ENCODE assay signal across 20 cellular contexts in the genomic region with DNA sequence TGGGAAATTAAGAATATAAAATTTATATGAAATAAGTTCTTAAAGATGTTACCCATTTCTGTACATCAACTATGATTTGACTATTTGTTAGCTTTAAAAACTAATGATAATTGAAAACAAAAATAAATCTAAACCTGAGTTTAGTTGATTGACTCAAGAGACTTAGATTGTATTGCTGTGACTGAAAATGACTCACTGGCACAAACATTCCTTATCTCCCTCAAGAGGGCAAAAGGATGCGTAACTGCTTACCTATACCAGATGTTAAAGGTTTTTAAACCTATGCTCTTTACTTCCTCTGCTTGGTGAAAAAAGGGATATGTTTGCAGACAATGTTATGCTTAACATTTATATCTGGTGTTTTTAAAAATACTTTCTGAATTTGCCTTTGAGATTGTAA. TPM values are rescaled to one million over a fixed set of nuclear protein-coding genes. Genes with fewer than 3 reads are reported as not detected.
DNase-seq lines count a peak whose midpoint lies in the region; FAIRE-seq and TF ChIP-seq lines count a peak whose summit lies in the region.
"Had no signal": no experiment of that assay in that cellular context is flagged by ENCODE, and none has a peak within 500 bp of the region (broad histone marks: within the 10 kb centered on the region; RNA-seq: fewer than 3 reads in every experiment).

No MANE protein-coding gene starts in this region.

- H3K27me3 Mint-ChIP-seq in astrocyte (ENCODE audit: low read depth, unreplicated experiment): no peaks in the 10 kb centered on the region

- no peaks in the 10 kb centered on the region for H4K20me1 ChIP-seq in GM23248 (ENCODE audit: insufficient read depth)
- no peaks in the 10 kb centered on the region for H4K20me1 ChIP-seq in astrocyte (ENCODE audit: insufficient read depth, low read length)
- no peaks in the 10 kb centered on the region for H4K20me1 ChIP-seq in hepatocyte (ENCODE audit: insufficient read depth, poor library complexity, severe bottlenecking)

- no peak overlapping the region for H3K9ac ChIP-seq in GM23248
- no peak overlapping the region for H3K9ac ChIP-seq in astrocyte (ENCODE audit: low read length)

- no peak overlapping the region for H3K27ac Mint-ChIP-seq in astrocyte (ENCODE audit: unreplicated experiment)
- H3K27ac Mint-ChIP-seq: endodermal cell had no signal

- DNase-seq in ACHN (peak; percentile 2), GM23248 (peak; percentile 32), astrocyte (ENCODE audit: low read depth) (peak; percentile 28), hepatocyte (ENCODE audit: low spot score) (peak; percentile 5), ovary (no peak), cerebellar nuclear complex (lab: John Stamatoyannopoulos, UW) (no peak), NCI-H1436 (lab: John Stamatoyannopoulos, UW) (no peak)
- DNase-seq in stimulated activated CD4-positive, alpha-beta T cell treated with anti-CD3 and anti-CD28 coated beads, Interleukin-2, amount 100 ng/mL, for 48 hours: no peak
- DNase-seq: activated CD4-positive, alpha-beta T cell treated with anti-CD3 and anti-CD28 coated beads for 48 hours; activated CD8-positive, alpha-beta memory T cell treated with anti-CD3 and anti-CD28 coated beads, Interleukin-2, amount 50 U/mL, for 48 hours; activated gamma-delta T cell; amygdala; COR-L47; endodermal cell; left colon; NCI-H1105 treated with DMSO at 0.1 percent for 48 hours; NCI-H524 had no signal

- no peaks in the 10 kb centered on the region for H3K9me3 Mint-ChIP-seq in astrocyte (ENCODE audit: unreplicated experiment)
- H3K9me3 Mint-ChIP-seq: endodermal cell had no signal

- H3F3A ChIP-seq in GM23248 (ENCODE audit: insufficient read depth): 0 out of 2 replicates have a peak, but pooled peaks cover 4% of the 10 kb centered on the region

- H2AFZ ChIP-seq in GM23248 (no peak overlapping the region), astrocyte (ENCODE audit: low read depth, low read length) (no peak overlapping the region), hepatocyte (no peak overlapping the region)

- peaks cover 34% of the 10 kb centered on the region for H3K36me3 ChIP-seq in GM23248 (ENCODE audit: low read depth)
- H3K36me3 ChIP-seq in astrocyte (ENCODE audit: insufficient read depth, low read length): peaks cover 32% of the 10 kb centered on the region
- peaks cover 2% of the 10 kb centered on the region for H3K36me3 ChIP-seq in hepatocyte (replicated peaks; ENCODE audit: insufficient read depth, low read depth)
- no peaks in the 10 kb centered on the region for H3K36me3 ChIP-seq in ovary

- H3K4me3 ChIP-seq in GM23248 (no peak overlapping the region), astrocyte (ENCODE audit: insufficient read depth, low read depth, low read length) (no peak overlapping the region), hepatocyte (no peak overlapping the region), ovary (no peak overlapping the region)
- H3K4me3 ChIP-seq: suprapubic skin, vagina had no signal

- TF ChIP-seq CTCF in astrocyte (IDR thresholded peaks at IDR 0.05; ENCODE audit: insufficient read depth, low read depth, low read length) (no peak), hepatocyte (IDR thresholded peaks at IDR 0.05; ENCODE audit: poor library complexity) (no peak), ovary (IDR thresholded peaks at IDR 0.05) (no peak)

- H3K4me3 Mint-ChIP-seq in astrocyte (ENCODE audit: unreplicated experiment): no peak overlapping the region
- H3K4me3 Mint-ChIP-seq: endodermal cell had no signal

- H3K79me2 ChIP-seq in GM23248 (ENCODE audit: insufficient read depth) (no peaks in the 10 kb centered on the region), astrocyte (ENCODE audit: insufficient read depth, low read length) (no peaks in the 10 kb centered on the region), hepatocyte (no peaks in the 10 kb centered on the region)

- H3K9me2 ChIP-seq in GM23248 (ENCODE audit: insufficient read depth) (no peaks in the 10 kb centered on the region), hepatocyte (replicated peaks; ENCODE audit: insufficient read depth) (no peaks in the 10 kb centered on the region)

- H3K9me3 ChIP-seq in GM23248 (ENCODE audit: low read depth) (no peaks in the 10 kb centered on the region), astrocyte (ENCODE audit: insufficient read depth, low read depth, low read length) (no peaks in the 10 kb centered on the region), hepatocyte (ENCODE audit: low read depth) (no peaks in the 10 kb centered on the region), ovary (no peaks in the 10 kb centered on the region)
- H3K9me3 ChIP-seq: suprapubic skin, vagina had no signal

- intact Hi-C loops in ovary (cut with DNase I): no loop called here

- H3K4me1 Mint-ChIP-seq in astrocyte (ENCODE audit: low read depth, unreplicated experiment): no peaks in the 10 kb centered on the region
- H3K4me1 Mint-ChIP-seq: endodermal cell had no signal

- in situ Hi-C loops in ACHN (cut with HindIII; ENCODE audit: low pct_ligation_motif_present, low pct_unique_long_range_greater_than_20kb, low sequenced_read_pairs) (no loop called here), GM23248 (cut with MboI) (no loop called here)

- TF ChIP-seq EP300 in ovary (IDR thresholded peaks at IDR 0.05): no peak

- FAIRE-seq in astrocyte (lab: Jason Lieb, UNC): no peak
- FAIRE-seq: H1 had no signal

- no peak for TF ChIP-seq POLR2A in ovary (IDR thresholded peaks at IDR 0.05)

- 72 to 76% methylated on average over 1 of the region's 1 CpG for WGBS in GM23248 (ENCODE audit: low coverage in 1 of 2, low lambda C conversion rate in 2 of 2, missing lambda C conversion rate in 2 of 2), 2 experiments
- WGBS in hepatocyte (ENCODE audit: low lambda C conversion rate, missing lambda C conversion rate): 91% methylated on average over 1 of the region's 1 CpG
- 90 to 99% (median 96%) methylated on average over 1 of the region's 1 CpG for WGBS in ovary, 3 donors

- H3K4me1 ChIP-seq in GM23248 (ENCODE audit: insufficient read depth) (peaks cover 14% of the 10 kb centered on the region), astrocyte (ENCODE audit: insufficient read depth, low read length) (no peaks in the 10 kb centered on the region), hepatocyte (ENCODE audit: insufficient read depth) (no peaks in the 10 kb centered on the region), ovary (ENCODE audit: insufficient read depth) (no peaks in the 10 kb centered on the region)
- H3K4me1 ChIP-seq: suprapubic skin, vagina had no signal

- H3K36me3 Mint-ChIP-seq in astrocyte (ENCODE audit: low read depth, unreplicated experiment): peaks cover 15% of the 10 kb centered on the region

- H3K27me3 ChIP-seq in GM23248 (replicated peaks; ENCODE audit: insufficient read depth) (no peaks in the 10 kb centered on the region), astrocyte (ENCODE audit: insufficient read depth, low read length) (no peaks in the 10 kb centered on the region), hepatocyte (no peaks in the 10 kb centered on the region), ovary (no peaks in the 10 kb centered on the region)
- H3K27me3 ChIP-seq: suprapubic skin, vagina had no signal

- H3K4me2 ChIP-seq in GM23248 (ENCODE audit: unreplicated experiment) (no peak overlapping the region), astrocyte (ENCODE audit: low read length) (no peak overlapping the region), hepatocyte (no peak overlapping the region)

- H3K27ac ChIP-seq in GM23248: no peak overlapping the region
- H3K27ac ChIP-seq in astrocyte (ENCODE audit: low read depth, low read length): no peak overlapping the region
- H3K27ac ChIP-seq in hepatocyte: no peak overlapping the region
- no peak overlapping the region for H3K27ac ChIP-seq in ovary
- H3K27ac ChIP-seq: suprapubic skin, vagina had no signal

RNA-seq across cellular contexts. Expression of gene ATM, which starts 30.3 kb away (rescaled TPM):
- total RNA-seq in GM23248 (2014; rRNA removed; shearing (Covaris generic)): 69.2 and 109 TPM in 2 replicates
- polyA plus RNA-seq in GM23248 (2016; fragmentation: Nextera tagmentation; extraction: Ambion mirVana) (11.2 and 16.5 TPM in 2 replicates), hepatocyte (7.5 and 7.6 TPM in 2 replicates), ovary (10 to 100 TPM; 29.2 to 34.5 TPM)
- total RNA-seq in astrocyte (51.2 and 59.0 TPM in 2 replicates), hepatocyte (43.0 and 47.3 TPM in 2 replicates), ovary (100 to 1,000 TPM in 1 of 7 donors, 10 to 100 TPM in 6; 55.1 to 104 (median 82.7) TPM)

RNA-seq across cellular contexts. Expression of gene NPAT, which starts 30.7 kb away (rescaled TPM):
- total RNA-seq in GM23248 (2014; rRNA removed; shearing (Covaris generic)): 9.6 and 11.1 TPM in 2 replicates
- 6.8 and 8.5 TPM in 2 replicates for polyA plus RNA-seq in GM23248 (2016; fragmentation: Nextera tagmentation; extraction: Ambion mirVana)
- total RNA-seq in astrocyte: 10.3 and 10.4 TPM in 2 replicates
- 12.0 and 14.3 TPM in 2 replicates for total RNA-seq in hepatocyte
- 2.9 and 3.7 TPM in 2 replicates for polyA plus RNA-seq in hepatocyte
- total RNA-seq in ovary: 10 to 100 TPM; 12.8 to 23.3 (median 16.6) TPM
- polyA plus RNA-seq in ovary: 1 to 10 TPM; 6.2 to 8.7 TPM

Comparison
In these comparisons a context has a peak if more than half of its experiments do, and no peak if none do; other contexts are left out.
1. DNase-seq: peak in ACHN (single experiment), GM23248 (single experiment), astrocyte (single experiment) and hepatocyte (single experiment); none in stimulated activated CD4-positive, alpha-beta T cell treated with anti-CD3 and anti-CD28 coated beads, Interleukin-2, amount 100 ng/mL, for 48 hours (0 of 2), ovary (0 of 5), cerebellar nuclear complex (0 of 2) and NCI-H1436 (single experiment).